Comparison of ENCODE assay signal across 18 cellular contexts in the genomic region with DNA sequence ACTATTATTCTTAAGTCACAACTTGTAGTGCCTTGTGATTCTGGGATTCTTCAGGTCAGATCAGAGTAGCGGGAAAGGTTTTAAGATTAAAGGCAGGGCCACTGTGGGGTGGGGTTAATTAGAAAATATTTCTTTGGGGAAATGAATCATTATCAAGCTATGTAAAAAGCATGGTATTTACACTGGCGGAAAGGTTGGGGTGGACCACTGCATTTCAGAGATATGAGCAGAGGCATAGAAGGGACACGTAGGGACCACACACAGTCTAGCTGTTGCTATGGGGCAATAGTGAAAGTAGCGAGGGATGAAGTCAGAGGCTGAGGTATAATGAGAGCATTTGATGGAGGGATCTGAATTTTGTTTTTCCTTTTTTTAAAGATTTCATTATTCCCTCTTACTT. TPM values are rescaled to one million over a fixed set of nuclear protein-coding genes. Genes with fewer than 3 reads are reported as not detected.
DNase-seq lines count a peak whose midpoint lies in the region; ATAC-seq, FAIRE-seq and TF ChIP-seq lines count a peak whose summit lies in the region.
"Had no signal": no experiment of that assay in that cellular context is flagged by ENCODE, and none has a peak within 500 bp of the region (broad histone marks: within the 10 kb centered on the region; RNA-seq: fewer than 3 reads in every experiment).

No MANE protein-coding gene starts in this region.

- no peaks in the 10 kb centered on the region for H3K9me3 Mint-ChIP-seq in astrocyte (ENCODE audit: unreplicated experiment)
- H3K9me3 Mint-ChIP-seq: memory B cell had no signal

- H3K36me3 Mint-ChIP-seq in astrocyte (ENCODE audit: low read depth, unreplicated experiment), result peaks cover 7% of the 10 kb centered on the region

- no peak overlapping the region for H2AFZ ChIP-seq in astrocyte (ENCODE audit: low read depth, low read length)

- peak overlapping the region; percentile 72 for H3K4me2 ChIP-seq in A549
- peak overlapping the region; percentile 54 for H3K4me2 ChIP-seq in astrocyte (ENCODE audit: low read length)
- H3K4me2 ChIP-seq: BLaER1 had no signal

- CTCF ChIA-PET in A549 (lab: Yijun Ruan, JAX), result interaction anchor here (0.6 to 19.2 kb wide), 12 partner anchors 7 to 281 kb away, joined by 3 to 484 read pairs (median 9); a partner anchor contains a TSS

- DNase-seq in A549 (ENCODE audit: low read depth in 1 of 2, low spot score in 1 of 2) (peak; percentile 67 to 93), HFF-Myc (ENCODE audit: extremely low read depth, low read depth) (peak; percentile 60), astrocyte (ENCODE audit: low read depth) (peak; percentile 97), hepatic stellate cell (ENCODE audit: low spot score) (peak; percentile 79), cerebellar cortex (ENCODE audit: low spot score) (no peak), MV-4-11 (lab: John Stamatoyannopoulos, UW) (no peak), SHP77 treated with DMSO at 0.1 percent for 48 hours (lab: John Stamatoyannopoulos, UW) (no peak)
- DNase-seq: activated effector memory CD4-positive, alpha-beta T cell treated with Interleukin-2 at 50 U/mL for 16 hours; cortex of kidney; GDM1; heart left ventricle; NCI-H1436 treated with DMSO at 0.1 percent for 48 hours; NCI-H748 treated with DMSO at 0.1 percent for 48 hours; thyroid gland had no signal

- H3K9ac ChIP-seq in astrocyte (ENCODE audit: low read length), result peak overlapping the region; percentile 41
- H3K9ac ChIP-seq: BLaER1 had no signal

- ATAC-seq in A549 (peak; percentile 93 to 100), GM18867 (IDR thresholded peaks at IDR 0.05; ENCODE audit: unreplicated experiment) (no peak)

- TF ChIP-seq EP300 in A549 (IDR thresholded peaks at IDR 0.05), result peak; percentile 84 to 94

- no peaks in the 10 kb centered on the region for H3K9me3 ChIP-seq in A549
- H3K9me3 ChIP-seq in astrocyte (ENCODE audit: insufficient read depth, low read depth, low read length), result no peaks in the 10 kb centered on the region
- H3K9me3 ChIP-seq: BLaER1, heart left ventricle, thyroid gland had no signal

- no peak overlapping the region for H3K4me3 Mint-ChIP-seq in astrocyte (ENCODE audit: unreplicated experiment)
- H3K4me3 Mint-ChIP-seq: memory B cell had no signal

- TF ChIP-seq POLR2A in A549 (IDR thresholded peaks at IDR 0.05; ENCODE audit: low read length), result no peak

- 0 out of 5 replicates have a peak, but pooled peaks of 1 of the 2 experiments have one; percentile 21 for TF ChIP-seq RAD21 in A549 (conservative IDR thresholded peaks at IDR 0.05 in 1 of 2, IDR thresholded peaks at IDR 0.05 in 1 of 2)

- peaks cover 14% of the 10 kb centered on the region for H3K4me1 Mint-ChIP-seq in astrocyte (ENCODE audit: low read depth, unreplicated experiment)
- H3K4me1 Mint-ChIP-seq: memory B cell had no signal

- POLR2A ChIA-PET in A549 (lab: Yijun Ruan, JAX), result interaction anchor here (0.6 to 1.9 kb wide), 4 partner anchors 67 to 184 kb away, joined by 4 to 24 read pairs (median 4); a partner anchor contains a TSS

- no peaks in the 10 kb centered on the region for H3K27me3 Mint-ChIP-seq in astrocyte (ENCODE audit: low read depth, unreplicated experiment)
- H3K27me3 Mint-ChIP-seq: memory B cell had no signal

- no peaks in the 10 kb centered on the region for H3K79me2 ChIP-seq in astrocyte (ENCODE audit: insufficient read depth, low read length)

- 3% methylated on average over 4 of the region's 4 CpGs for WGBS in A549 (ENCODE audit: missing lambda C conversion rate)

- H3K27ac ChIP-seq in A549, result peak overlapping the region; percentile 84 to 88
- H3K27ac ChIP-seq in astrocyte (ENCODE audit: low read depth, low read length), result peak overlapping the region; percentile 77
- H3K27ac ChIP-seq: BLaER1, heart left ventricle, SK-N-MC, thyroid gland had no signal

- peaks cover 88% of the 10 kb centered on the region for H3K4me1 ChIP-seq in A549
- peaks cover 27% of the 10 kb centered on the region for H3K4me1 ChIP-seq in astrocyte (ENCODE audit: insufficient read depth, low read length)

- H3K27ac Mint-ChIP-seq in astrocyte (ENCODE audit: unreplicated experiment), result peak overlapping the region; percentile 60
- H3K27ac Mint-ChIP-seq: memory B cell had no signal

- H3K27me3 ChIP-seq in astrocyte (ENCODE audit: insufficient read depth, low read length), result no peaks in the 10 kb centered on the region
- H3K27me3 ChIP-seq: BLaER1, heart left ventricle, thyroid gland had no signal

- H4K20me1 ChIP-seq in astrocyte (ENCODE audit: insufficient read depth, low read length), result no peaks in the 10 kb centered on the region
- H4K20me1 ChIP-seq: BLaER1 had no signal

- no peaks in the 10 kb centered on the region for H3K36me3 ChIP-seq in astrocyte (ENCODE audit: insufficient read depth, low read length)
- H3K36me3 ChIP-seq: thyroid gland had no signal

- TF ChIP-seq CTCF in A549 (IDR thresholded peaks at IDR 0.05) (no peak), HFF-Myc (IDR thresholded peaks at IDR 0.05; ENCODE audit: low read depth, low read length, missing control alignments) (no peak), astrocyte (IDR thresholded peaks at IDR 0.05; ENCODE audit: insufficient read depth, low read depth, low read length) (no peak)

- no peak for FAIRE-seq in A549 (lab: Jason Lieb, UNC)
- FAIRE-seq in astrocyte (lab: Jason Lieb, UNC), result peak; percentile 63

- H3K4me3 ChIP-seq in A549 (peak overlapping the region; percentile 10; the same call in 1 of the 3 replicates), HFF-Myc (replicated peaks; ENCODE audit: low read depth, low read length) (no peak overlapping the region), astrocyte (ENCODE audit: insufficient read depth, low read depth, low read length) (no peak overlapping the region)
- H3K4me3 ChIP-seq: BLaER1, heart left ventricle, SK-N-MC, thyroid gland had no signal

TF ChIP-seq in A549, 52 proteins besides CTCF, POLR2A, EP300 and RAD21 (continues in another document):
- TF ChIP-seq NR3C1 (IDR thresholded peaks at IDR 0.05), result no peak
- TF ChIP-seq ESRRA (IDR thresholded peaks at IDR 0.05; ENCODE audit: borderline replicate concordance, low read length), result no peak
- TF ChIP-seq, protein P1, sequence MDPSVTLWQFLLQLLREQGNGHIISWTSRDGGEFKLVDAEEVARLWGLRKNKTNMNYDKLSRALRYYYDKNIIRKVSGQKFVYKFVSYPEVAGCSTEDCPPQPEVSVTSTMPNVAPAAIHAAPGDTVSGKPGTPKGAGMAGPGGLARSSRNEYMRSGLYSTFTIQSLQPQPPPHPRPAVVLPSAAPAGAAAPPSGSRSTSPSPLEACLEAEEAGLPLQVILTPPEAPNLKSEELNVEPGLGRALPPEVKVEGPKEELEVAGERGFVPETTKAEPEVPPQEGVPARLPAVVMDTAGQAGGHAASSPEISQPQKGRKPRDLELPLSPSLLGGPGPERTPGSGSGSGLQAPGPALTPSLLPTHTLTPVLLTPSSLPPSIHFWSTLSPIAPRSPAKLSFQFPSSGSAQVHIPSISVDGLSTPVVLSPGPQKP (IDR thresholded peaks at IDR 0.05; ENCODE audit: low read depth, low read length), result no peak
- no peak for TF ChIP-seq MYC (IDR thresholded peaks at IDR 0.05; ENCODE audit: borderline replicate concordance, low read length)
- no peak for TF ChIP-seq MAZ (IDR thresholded peaks at IDR 0.05; ENCODE audit: borderline replicate concordance, low read depth, low read length)
- TF ChIP-seq, protein P2, sequence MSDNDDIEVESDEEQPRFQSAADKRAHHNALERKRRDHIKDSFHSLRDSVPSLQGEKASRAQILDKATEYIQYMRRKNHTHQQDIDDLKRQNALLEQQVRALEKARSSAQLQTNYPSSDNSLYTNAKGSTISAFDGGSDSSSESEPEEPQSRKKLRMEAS (IDR thresholded peaks at IDR 0.05), result peak; percentile 50
- TF ChIP-seq HOXA7 (CRISPR knock-in tag; IDR thresholded peaks at IDR 0.05), result 0 out of 2 replicates have a peak, but pooled peaks have one; percentile 79
- TF ChIP-seq GATA3 (IDR thresholded peaks at IDR 0.05; ENCODE audit: borderline replicate concordance), result peak; percentile 88
- no peak for TF ChIP-seq NPAS2 (CRISPR knock-in tag; IDR thresholded peaks at IDR 0.05; ENCODE audit: borderline replicate concordance)
- TF ChIP-seq RCOR1 (IDR thresholded peaks at IDR 0.05; ENCODE audit: low read depth, low read length), result no peak
- TF ChIP-seq JUN (IDR thresholded peaks at IDR 0.05), result peak; percentile 85 to 93; a peak in 4 of 5 replicates
- TF ChIP-seq, protein P3, sequence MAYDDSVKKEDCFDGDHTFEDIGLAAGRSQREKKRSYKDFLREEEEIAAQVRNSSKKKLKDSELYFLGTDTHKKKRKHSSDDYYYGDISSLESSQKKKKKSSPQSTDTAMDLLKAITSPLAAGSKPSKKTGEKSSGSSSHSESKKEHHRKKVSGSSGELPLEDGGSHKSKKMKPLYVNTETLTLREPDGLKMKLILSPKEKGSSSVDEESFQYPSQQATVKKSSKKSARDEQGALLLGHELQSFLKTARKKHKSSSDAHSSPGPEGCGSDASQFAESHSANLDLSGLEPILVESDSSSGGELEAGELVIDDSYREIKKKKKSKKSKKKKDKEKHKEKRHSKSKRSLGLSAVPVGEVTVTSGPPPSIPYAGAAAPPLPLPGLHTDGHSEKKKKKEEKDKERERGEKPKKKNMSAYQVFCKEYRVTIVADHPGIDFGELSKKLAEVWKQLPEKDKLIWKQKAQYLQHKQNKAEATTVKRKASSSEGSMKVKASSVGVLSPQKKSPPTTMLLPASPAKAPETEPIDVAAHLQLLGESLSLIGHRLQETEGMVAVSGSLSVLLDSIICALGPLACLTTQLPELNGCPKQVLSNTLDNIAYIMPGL (CRISPR knock-in tag; IDR thresholded peaks at IDR 0.05; ENCODE audit: borderline replicate concordance), result no peak
- TF ChIP-seq CHD2 (IDR thresholded peaks at IDR 0.05; ENCODE audit: low read length, partially characterized antibody), result no peak
- no peak for TF ChIP-seq SMC3 (IDR thresholded peaks at IDR 0.05)
- TF ChIP-seq KDM5A (IDR thresholded peaks at IDR 0.05), result no peak
- TF ChIP-seq RFX5 (IDR thresholded peaks at IDR 0.05), result 0 out of 2 replicates have a peak, but pooled peaks have one; percentile 44
- no peak for TF ChIP-seq CHD4 (IDR thresholded peaks at IDR 0.05; ENCODE audit: borderline replicate concordance)
- TF ChIP-seq JUNB (IDR thresholded peaks at IDR 0.05), result peak; percentile 87

RNA-seq across cellular contexts. Expression of a gene that starts 31.7 kb away (rescaled TPM):
- polyA plus RNA-seq in A549 (2011; rRNA removed) (1.0 and 1.2 TPM in 2 replicates), A549 (2017; fragmentation: RNase III; extraction: RNeasy Plus Mini Kit Qiagen cat#74134 plus additional on column Dnase treatment) (1.7 to 2.2 TPM (median 1.8 TPM) in 3 replicates)
- 2.1 and 3.0 TPM in 2 replicates for polyA plus RNA-seq in A549 (2012; cell fraction: cytosol; rRNA removed)
- polyA plus RNA-seq in A549 (2012; cell fraction: nucleus; rRNA removed), result 7.1 and 12.6 TPM in 2 replicates
- polyA minus RNA-seq in A549 (2011; rRNA and poly(A)+ RNA removed), result 0.70 and 0.88 TPM in 2 replicates
- total RNA-seq in astrocyte, result 0.14 TPM in 1 of 2 replicates, not detected in the other

Comparison
In these comparisons a context has a peak if more than half of its experiments do, and no peak if none do; other contexts are left out.
1. DNase-seq: peak in A549 (2 of 2), HFF-Myc (single experiment), astrocyte (single experiment) and hepatic stellate cell (single experiment); none in cerebellar cortex (single experiment), MV-4-11 (single experiment) and SHP77 treated with DMSO at 0.1 percent for 48 hours (single experiment).